1 cellular context compared by ENCODE assay signal in the genomic region with DNA sequence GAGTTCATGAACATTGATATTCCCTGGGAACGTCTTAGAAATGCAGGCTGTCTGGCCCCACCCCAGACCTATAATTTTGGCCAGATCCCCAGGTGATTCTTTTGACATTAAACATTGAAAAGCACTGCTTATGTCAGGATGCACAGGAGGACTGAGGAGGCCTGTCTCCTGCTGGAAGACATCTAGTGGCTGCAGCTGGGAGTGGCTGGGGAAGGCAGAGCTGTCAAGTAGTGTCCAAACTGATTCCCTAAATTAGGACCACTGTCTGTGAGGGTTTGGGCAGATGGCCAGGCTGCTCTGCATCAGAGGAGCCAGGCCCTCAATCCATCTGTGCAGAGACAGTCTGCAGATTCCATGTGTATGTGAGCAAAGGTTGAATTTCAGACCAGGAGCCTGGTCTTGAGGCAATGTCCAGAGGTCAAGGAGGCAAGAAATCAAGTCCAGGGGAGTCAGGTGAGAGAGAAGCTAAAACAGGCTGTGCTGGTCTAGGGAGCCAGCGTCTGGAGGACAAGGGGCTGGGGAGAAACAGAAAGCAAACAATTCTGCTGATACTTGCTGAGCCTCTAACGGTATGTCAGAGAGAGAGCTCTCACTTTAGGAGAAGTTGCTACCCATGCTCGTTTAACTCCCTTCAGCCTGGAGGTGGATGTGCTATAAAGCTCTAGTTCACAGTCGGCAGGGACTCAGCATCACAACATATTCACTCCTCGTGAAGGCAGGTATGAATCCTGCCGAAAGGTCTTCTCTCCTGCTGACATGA.
TF ChIP-seq lines count a peak whose summit lies in the region.

No MANE protein-coding gene starts in this region.

TF ChIP-seq in GM12878, 131 proteins besides CTCF, POLR2A, EP300 and RAD21:
- TF ChIP-seq SIN3A (IDR thresholded peaks at IDR 0.05; ENCODE audit: low read depth, low read length) (no peak), SMC3 (IDR thresholded peaks at IDR 0.05; ENCODE audit: borderline replicate concordance, low read length) (peak; percentile 46; the same call in 1 of the 2 replicates)
